10 cellular contexts compared by ENCODE assay signal in genomic region chr11:32154275-32154674, GRCh38.
DNase-seq lines count a peak whose midpoint lies in the region; FAIRE-seq and TF ChIP-seq lines count a peak whose summit lies in the region.
"Had no signal": no experiment of that assay in that cellular context is flagged by ENCODE, and none has a peak within 500 bp of the region (broad histone marks: within the 10 kb centered on the region; RNA-seq: fewer than 3 reads in every experiment).

No MANE protein-coding gene starts in this region.

- H3K4me1 ChIP-seq in HEK293 (ENCODE audit: control insufficient read depth, insufficient read depth, low read length) (peaks cover 2% of the 10 kb centered on the region), tibial artery (no peaks in the 10 kb centered on the region)

- no peaks in the 10 kb centered on the region for H3K36me3 Mint-ChIP-seq in activated CD4-positive, alpha-beta T cell treated with anti-CD3 and anti-CD28 coated beads, Interleukin-2, amount 10 ng/mL, durations not matched to agents 7 days and 5 days (ENCODE audit: low read depth)

- CTCF ChIA-PET in HEK293 (lab: Yijun Ruan, JAX) = interaction anchor here (0.6 to 5.6 kb wide), 10 partner anchors 8 to 759 kb away, joined by 3 to 48 read pairs (median 4); no protein-coding TSS in a partner anchor
- CTCF ChIA-PET in activated CD4-positive, alpha-beta T cell treated with anti-CD3 and anti-CD28 coated beads, Interleukin-2, amount 10 ng/mL, durations not matched to agents 7 days and 5 days (lab: Charles Lee) = no interaction called here

- H3K4me3 Mint-ChIP-seq in activated CD4-positive, alpha-beta T cell treated with anti-CD3 and anti-CD28 coated beads, Interleukin-2, amount 10 ng/mL, durations not matched to agents 7 days and 5 days = no peak overlapping the region

- no peak overlapping the region for H3K27ac ChIP-seq in HEK293 (ENCODE audit: extremely low read depth, low read depth, low read length)
- H3K27ac ChIP-seq in tibial artery = no peak overlapping the region

- intact Hi-C loops in tibial artery (cut with DNase I; ENCODE audit: low total_unique reads) = no loop called here

- POLR2A ChIA-PET in HEK293 (lab: Yijun Ruan, JAX) = interaction anchor here (0.9 kb wide), 1 partner anchor 63 kb away, joined by 4 read pairs; the partner anchor contains the start of gene RCN1
- POLR2A ChIA-PET in activated CD4-positive, alpha-beta T cell treated with anti-CD3 and anti-CD28 coated beads, Interleukin-2, amount 10 ng/mL, durations not matched to agents 7 days and 5 days (lab: Charles Lee) = no interaction called here

- FAIRE-seq in RCC 7860 (lab: Jason Lieb, UNC) = no peak

- H3K9me3 ChIP-seq in HEK293 (ENCODE audit: control insufficient read depth, insufficient read depth, low read depth, low read length) = no peaks in the 10 kb centered on the region
- H3K9me3 ChIP-seq in tibial artery = no peaks in the 10 kb centered on the region

- H3K9me3 Mint-ChIP-seq in activated CD4-positive, alpha-beta T cell treated with anti-CD3 and anti-CD28 coated beads, Interleukin-2, amount 10 ng/mL, durations not matched to agents 7 days and 5 days = no peaks in the 10 kb centered on the region

- TF ChIP-seq CTCF in GM06990 (IDR thresholded peaks at IDR 0.05; ENCODE audit: insufficient read depth, low read length, poor library complexity, severe bottlenecking) = peak; percentile 24
- TF ChIP-seq CTCF in HEK293 (tag by site-specific recombination; IDR thresholded peaks at IDR 0.05) = peak; percentile 48
- no peak for TF ChIP-seq CTCF in tibial artery (IDR thresholded peaks at IDR 0.05)

- DNase-seq in GM06990 (ENCODE audit: extremely low read depth, insufficient read length) (no peak), RCC 7860 (ENCODE audit: low spot score) (peak; percentile 8), glomerular visceral epithelial cell (ENCODE audit: extremely low spot score) (peak; percentile 6), NCI-H2227 (lab: John Stamatoyannopoulos, UW; ENCODE audit: unreplicated experiment) (no peak), nucleus accumbens (lab: John Stamatoyannopoulos, UW) (no peak), tibial artery (no peak)
- DNase-seq in activated CD4-positive, alpha-beta T cell treated with anti-CD3 and anti-CD28 coated beads, Interleukin-2, amount 10 ng/mL, durations not matched to agents 7 days and 5 days = no peak
- DNase-seq: left ventricle myocardium inferior; stimulated activated CD4-positive, alpha-beta T cell treated with anti-CD3 and anti-CD28 coated beads, Interleukin-1b, Interleukin-23, amount 100 ng/mL, for 48 hours had no signal

- H3K27me3 Mint-ChIP-seq in activated CD4-positive, alpha-beta T cell treated with anti-CD3 and anti-CD28 coated beads, Interleukin-2, amount 10 ng/mL, durations not matched to agents 7 days and 5 days = peaks cover 19% of the 10 kb centered on the region

- H3K4me1 Mint-ChIP-seq in activated CD4-positive, alpha-beta T cell treated with anti-CD3 and anti-CD28 coated beads, Interleukin-2, amount 10 ng/mL, durations not matched to agents 7 days and 5 days = no peaks in the 10 kb centered on the region

- H3K27ac Mint-ChIP-seq in activated CD4-positive, alpha-beta T cell treated with anti-CD3 and anti-CD28 coated beads, Interleukin-2, amount 10 ng/mL, durations not matched to agents 7 days and 5 days = no peak overlapping the region

- H3K4me3 ChIP-seq in GM06990 (replicated peaks; ENCODE audit: low read depth, low read length) (no peak overlapping the region), HEK293 (ENCODE audit: low read depth, low read length) (no peak overlapping the region), tibial artery (no peak overlapping the region)
- H3K4me3 ChIP-seq: left ventricle myocardium inferior had no signal

- H3K27me3 ChIP-seq in GM06990 (replicated peaks; ENCODE audit: control insufficient read depth, insufficient read depth, low read length) = no peaks in the 10 kb centered on the region
- peaks cover 0 to under 1% of the 10 kb centered on the region in 2 donors for H3K27me3 ChIP-seq in tibial artery

- H3K36me3 ChIP-seq in GM06990 (ENCODE audit: control insufficient read depth, insufficient read depth, low read length) (no peaks in the 10 kb centered on the region), HEK293 (ENCODE audit: control insufficient read depth in 2 of 2, insufficient read depth in 1 of 2, low read length in 2 of 2) (no peaks in the 10 kb centered on the region), tibial artery (no peaks in the 10 kb centered on the region)
- H3K36me3 ChIP-seq: left ventricle myocardium inferior had no signal

TF ChIP-seq in HEK293, 187 proteins besides CTCF, POLR2A, EP300 and RAD21:
- TF ChIP-seq ZNF654 (tag by site-specific recombination; IDR thresholded peaks at IDR 0.05; ENCODE audit: low read depth) (0 out of 2 replicates have a peak, but pooled peaks have one; percentile 14), ZNF23 (tag by site-specific recombination; IDR thresholded peaks at IDR 0.05; ENCODE audit: borderline replicate concordance) (no peak), ZNF610 (tag by site-specific recombination; IDR thresholded peaks at IDR 0.05; ENCODE audit: borderline replicate concordance) (no peak), ZNF391 (tag by site-specific recombination; IDR thresholded peaks at IDR 0.05; ENCODE audit: borderline replicate concordance, low read depth) (no peak), ZNF510 (tag by site-specific recombination; IDR thresholded peaks at IDR 0.05; ENCODE audit: insufficient replicate concordance) (no peak)

Comparison
In these comparisons a context has a peak if more than half of its experiments do, and no peak if none do; other contexts are left out.
1. DNase-seq: peak in RCC 7860 (single experiment) and glomerular visceral epithelial cell (single experiment); none in GM06990 (single experiment), NCI-H2227 (single experiment), nucleus accumbens (0 of 56), activated CD4-positive, alpha-beta T cell treated with anti-CD3 and anti-CD28 coated beads, Interleukin-2, amount 10 ng/mL, durations not matched to agents 7 days and 5 days (single experiment) and tibial artery (0 of 2).
2. CTCF ChIP-seq: peak in GM06990 (single experiment) and HEK293 (single experiment); none in tibial artery (0 of 2).